5 cellular contexts compared by ENCODE assay signal in the genomic region with DNA sequence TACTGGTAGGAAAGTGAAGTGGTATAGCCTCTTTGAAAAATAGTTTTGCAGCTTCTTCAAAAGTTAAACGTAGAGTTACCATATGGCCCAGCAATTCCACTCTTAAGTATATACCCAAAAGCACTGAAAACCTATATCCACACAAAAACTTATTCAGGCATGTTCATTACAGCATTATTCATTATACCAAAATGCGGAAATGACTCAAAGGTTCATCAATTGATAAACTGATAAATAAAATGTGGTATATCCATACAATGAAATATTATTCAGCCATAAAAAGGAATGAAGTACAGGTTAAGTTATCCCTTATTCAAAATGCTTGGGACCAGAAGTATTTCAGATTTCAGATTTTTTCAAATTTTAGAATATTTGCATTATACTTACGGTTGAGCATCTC.
TF ChIP-seq lines count a peak whose summit lies in the region.

No MANE protein-coding gene starts in this region.

TF ChIP-seq in SK-N-SH treated with all-trans-retinoic acid at 6 μM for 48 hours, 23 proteins besides CTCF, POLR2A, EP300 and RAD21:
- TF ChIP-seq ZNF8 (CRISPR knock-in tag; IDR thresholded peaks at IDR 0.05) (peak; percentile 96), BACH2 (CRISPR knock-in tag; IDR thresholded peaks at IDR 0.05; ENCODE audit: borderline replicate concordance) (no peak)

TF ChIP-seq in SK-N-SH, 30 proteins besides CTCF, POLR2A, EP300 and RAD21:
- TF ChIP-seq FOSL2 (IDR thresholded peaks at IDR 0.05; ENCODE audit: borderline replicate concordance, low read depth), result no peak
- TF ChIP-seq, protein P1, sequence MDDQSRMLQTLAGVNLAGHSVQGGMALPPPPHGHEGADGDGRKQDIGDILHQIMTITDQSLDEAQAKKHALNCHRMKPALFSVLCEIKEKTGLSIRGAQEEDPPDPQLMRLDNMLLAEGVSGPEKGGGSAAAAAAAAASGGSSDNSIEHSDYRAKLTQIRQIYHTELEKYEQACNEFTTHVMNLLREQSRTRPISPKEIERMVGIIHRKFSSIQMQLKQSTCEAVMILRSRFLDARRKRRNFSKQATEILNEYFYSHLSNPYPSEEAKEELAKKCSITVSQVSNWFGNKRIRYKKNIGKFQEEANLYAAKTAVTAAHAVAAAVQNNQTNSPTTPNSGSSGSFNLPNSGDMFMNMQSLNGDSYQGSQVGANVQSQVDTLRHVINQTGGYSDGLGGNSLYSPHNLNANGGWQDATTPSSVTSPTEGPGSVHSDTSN (IDR thresholded peaks at IDR 0.05), result no peak
- no peak for TF ChIP-seq POLR2AphosphoS5 (IDR thresholded peaks at IDR 0.05; ENCODE audit: low read depth, low read length)
- no peak for TF ChIP-seq TCF12 (IDR thresholded peaks at IDR 0.05)

TF ChIP-seq in A549, 52 proteins besides CTCF, POLR2A, EP300 and RAD21:
- TF ChIP-seq EHMT2 (IDR thresholded peaks at IDR 0.05; ENCODE audit: low read depth) (no peak), RCOR1 (IDR thresholded peaks at IDR 0.05; ENCODE audit: low read depth, low read length) (no peak), TFCP2L1 (CRISPR knock-in tag; IDR thresholded peaks at IDR 0.05) (no peak), JUNB (IDR thresholded peaks at IDR 0.05) (no peak), ESRRA (IDR thresholded peaks at IDR 0.05; ENCODE audit: borderline replicate concordance, low read length) (no peak), ZSCAN20 (CRISPR knock-in tag; IDR thresholded peaks at IDR 0.05) (no peak), CHD2 (IDR thresholded peaks at IDR 0.05; ENCODE audit: low read length, partially characterized antibody) (no peak), EHF (CRISPR knock-in tag; IDR thresholded peaks at IDR 0.05) (no peak)
- TF ChIP-seq, protein P2, sequence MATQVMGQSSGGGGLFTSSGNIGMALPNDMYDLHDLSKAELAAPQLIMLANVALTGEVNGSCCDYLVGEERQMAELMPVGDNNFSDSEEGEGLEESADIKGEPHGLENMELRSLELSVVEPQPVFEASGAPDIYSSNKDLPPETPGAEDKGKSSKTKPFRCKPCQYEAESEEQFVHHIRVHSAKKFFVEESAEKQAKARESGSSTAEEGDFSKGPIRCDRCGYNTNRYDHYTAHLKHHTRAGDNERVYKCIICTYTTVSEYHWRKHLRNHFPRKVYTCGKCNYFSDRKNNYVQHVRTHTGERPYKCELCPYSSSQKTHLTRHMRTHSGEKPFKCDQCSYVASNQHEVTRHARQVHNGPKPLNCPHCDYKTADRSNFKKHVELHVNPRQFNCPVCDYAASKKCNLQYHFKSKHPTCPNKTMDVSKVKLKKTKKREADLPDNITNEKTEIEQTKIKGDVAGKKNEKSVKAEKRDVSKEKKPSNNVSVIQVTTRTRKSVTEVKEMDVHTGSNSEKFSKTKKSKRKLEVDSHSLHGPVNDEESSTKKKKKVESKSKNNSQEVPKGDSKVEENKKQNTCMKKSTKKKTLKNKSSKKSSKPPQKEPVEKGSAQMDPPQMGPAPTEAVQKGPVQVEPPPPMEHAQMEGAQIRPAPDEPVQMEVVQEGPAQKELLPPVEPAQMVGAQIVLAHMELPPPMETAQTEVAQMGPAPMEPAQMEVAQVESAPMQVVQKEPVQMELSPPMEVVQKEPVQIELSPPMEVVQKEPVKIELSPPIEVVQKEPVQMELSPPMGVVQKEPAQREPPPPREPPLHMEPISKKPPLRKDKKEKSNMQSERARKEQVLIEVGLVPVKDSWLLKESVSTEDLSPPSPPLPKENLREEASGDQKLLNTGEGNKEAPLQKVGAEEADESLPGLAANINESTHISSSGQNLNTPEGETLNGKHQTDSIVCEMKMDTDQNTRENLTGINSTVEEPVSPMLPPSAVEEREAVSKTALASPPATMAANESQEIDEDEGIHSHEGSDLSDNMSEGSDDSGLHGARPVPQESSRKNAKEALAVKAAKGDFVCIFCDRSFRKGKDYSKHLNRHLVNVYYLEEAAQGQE (IDR thresholded peaks at IDR 0.05), result no peak
TF ChIP-seq in A549: peak in this region for 0.

TF ChIP-seq in HEK293, 187 proteins besides CTCF, POLR2A, EP300 and RAD21:
- TF ChIP-seq ZNF140 (tag by site-specific recombination; IDR thresholded peaks at IDR 0.05) (0 out of 2 replicates have a peak, but pooled peaks have one; percentile 41), SCRT1 (tag by site-specific recombination; IDR thresholded peaks at IDR 0.05; ENCODE audit: borderline replicate concordance) (no peak), ZNF138 (tag by site-specific recombination; IDR thresholded peaks at IDR 0.05; ENCODE audit: borderline replicate concordance) (no peak), SP7 (tag by site-specific recombination; IDR thresholded peaks at IDR 0.05) (no peak), ZNF560 (tag by site-specific recombination; IDR thresholded peaks at IDR 0.05; ENCODE audit: borderline replicate concordance) (no peak), ZNF843 (tag by site-specific recombination; IDR thresholded peaks at IDR 0.05) (no peak)
- TF ChIP-seq, protein P3, sequence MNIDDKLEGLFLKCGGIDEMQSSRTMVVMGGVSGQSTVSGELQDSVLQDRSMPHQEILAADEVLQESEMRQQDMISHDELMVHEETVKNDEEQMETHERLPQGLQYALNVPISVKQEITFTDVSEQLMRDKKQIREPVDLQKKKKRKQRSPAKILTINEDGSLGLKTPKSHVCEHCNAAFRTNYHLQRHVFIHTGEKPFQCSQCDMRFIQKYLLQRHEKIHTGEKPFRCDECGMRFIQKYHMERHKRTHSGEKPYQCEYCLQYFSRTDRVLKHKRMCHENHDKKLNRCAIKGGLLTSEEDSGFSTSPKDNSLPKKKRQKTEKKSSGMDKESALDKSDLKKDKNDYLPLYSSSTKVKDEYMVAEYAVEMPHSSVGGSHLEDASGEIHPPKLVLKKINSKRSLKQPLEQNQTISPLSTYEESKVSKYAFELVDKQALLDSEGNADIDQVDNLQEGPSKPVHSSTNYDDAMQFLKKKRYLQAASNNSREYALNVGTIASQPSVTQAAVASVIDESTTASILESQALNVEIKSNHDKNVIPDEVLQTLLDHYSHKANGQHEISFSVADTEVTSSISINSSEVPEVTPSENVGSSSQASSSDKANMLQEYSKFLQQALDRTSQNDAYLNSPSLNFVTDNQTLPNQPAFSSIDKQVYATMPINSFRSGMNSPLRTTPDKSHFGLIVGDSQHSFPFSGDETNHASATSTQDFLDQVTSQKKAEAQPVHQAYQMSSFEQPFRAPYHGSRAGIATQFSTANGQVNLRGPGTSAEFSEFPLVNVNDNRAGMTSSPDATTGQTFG (tag by site-specific recombination; IDR thresholded peaks at IDR 0.05; ENCODE audit: borderline replicate concordance), result no peak
- TF ChIP-seq, protein P4, sequence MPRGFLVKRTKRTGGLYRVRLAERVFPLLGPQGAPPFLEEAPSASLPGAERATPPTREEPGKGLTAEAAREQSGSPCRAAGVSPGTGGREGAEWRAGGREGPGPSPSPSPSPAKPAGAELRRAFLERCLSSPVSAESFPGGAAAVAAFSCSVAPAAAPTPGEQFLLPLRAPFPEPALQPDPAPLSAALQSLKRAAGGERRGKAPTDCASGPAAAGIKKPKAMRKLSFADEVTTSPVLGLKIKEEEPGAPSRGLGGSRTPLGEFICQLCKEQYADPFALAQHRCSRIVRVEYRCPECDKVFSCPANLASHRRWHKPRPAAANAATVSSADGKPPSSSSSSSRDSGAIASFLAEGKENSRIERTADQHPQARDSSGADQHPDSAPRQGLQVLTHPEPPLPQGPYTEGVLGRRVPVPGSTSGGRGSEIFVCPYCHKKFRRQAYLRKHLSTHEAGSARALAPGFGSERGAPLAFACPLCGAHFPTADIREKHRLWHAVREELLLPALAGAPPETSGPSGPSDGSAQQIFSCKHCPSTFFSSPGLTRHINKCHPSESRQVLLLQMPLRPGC (tag by site-specific recombination; IDR thresholded peaks at IDR 0.05), result no peak
- TF ChIP-seq, protein P5, sequence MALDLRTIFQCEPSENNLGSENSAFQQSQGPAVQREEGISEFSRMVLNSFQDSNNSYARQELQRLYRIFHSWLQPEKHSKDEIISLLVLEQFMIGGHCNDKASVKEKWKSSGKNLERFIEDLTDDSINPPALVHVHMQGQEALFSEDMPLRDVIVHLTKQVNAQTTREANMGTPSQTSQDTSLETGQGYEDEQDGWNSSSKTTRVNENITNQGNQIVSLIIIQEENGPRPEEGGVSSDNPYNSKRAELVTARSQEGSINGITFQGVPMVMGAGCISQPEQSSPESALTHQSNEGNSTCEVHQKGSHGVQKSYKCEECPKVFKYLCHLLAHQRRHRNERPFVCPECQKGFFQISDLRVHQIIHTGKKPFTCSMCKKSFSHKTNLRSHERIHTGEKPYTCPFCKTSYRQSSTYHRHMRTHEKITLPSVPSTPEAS (tag by site-specific recombination; IDR thresholded peaks at IDR 0.05), result no peak

TF ChIP-seq in H1, 55 proteins besides CTCF, POLR2A, EP300 and RAD21:
- TF ChIP-seq TBP (IDR thresholded peaks at IDR 0.05; ENCODE audit: low read depth, low read length) (no peak), KDM1A (IDR thresholded peaks at IDR 0.05; ENCODE audit: borderline replicate concordance, low read length) (peak; percentile 34; the same call in 1 of the 2 replicates)
